In the genomic region with DNA sequence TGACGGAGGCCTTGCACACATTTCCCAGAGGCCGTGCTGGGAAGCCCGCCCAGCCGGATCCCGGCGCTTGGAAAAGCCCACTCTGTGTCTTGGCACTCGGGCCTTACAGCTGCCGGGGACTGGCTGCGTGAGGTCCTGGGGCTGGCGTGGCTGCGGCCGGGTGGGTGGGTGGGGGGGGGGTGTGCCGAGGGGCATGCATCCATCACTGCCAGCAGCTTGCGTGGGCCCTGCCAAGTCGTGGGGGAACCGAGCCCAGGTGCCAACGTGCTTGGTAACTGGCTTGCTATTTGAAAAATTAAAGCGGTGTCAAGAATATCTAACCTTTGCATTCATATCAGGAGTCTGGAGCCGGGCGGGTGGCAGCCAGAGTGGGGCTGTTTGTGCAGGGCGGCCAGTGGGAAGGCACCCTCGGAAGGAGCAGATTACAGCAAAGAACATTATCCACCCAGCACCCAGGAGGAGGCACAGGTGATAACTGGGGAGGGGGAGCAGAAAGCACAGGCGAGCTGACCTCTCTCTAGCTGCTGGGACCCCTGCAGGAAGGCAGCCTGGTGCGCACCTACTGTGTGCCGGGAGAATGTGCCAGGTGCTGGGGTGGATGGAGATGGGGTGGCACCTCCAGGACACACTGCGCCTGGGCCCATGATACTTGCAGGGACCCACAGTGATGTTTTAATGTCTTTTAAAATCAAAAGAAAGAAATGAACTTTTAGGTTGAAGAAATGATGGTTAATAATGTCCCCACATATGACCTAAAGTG, we compare ENCODE assay signal across 22 cellular contexts. TPM values are rescaled to one million over a fixed set of nuclear protein-coding genes. Genes with fewer than 3 reads are reported as not detected.
DNase-seq lines count a peak whose midpoint lies in the region; ATAC-seq, FAIRE-seq and TF ChIP-seq lines count a peak whose summit lies in the region.
"Had no signal": no experiment of that assay in that cellular context is flagged by ENCODE, and none has a peak within 500 bp of the region (broad histone marks: within the 10 kb centered on the region; RNA-seq: fewer than 3 reads in every experiment).

No MANE protein-coding gene starts in this region.

- H3K9me3 ChIP-seq in pancreas (no peaks in the 10 kb centered on the region), SJCRH30 (replicated peaks) (peaks cover 4% of the 10 kb centered on the region)
- H3K9me3 ChIP-seq: BE2C had no signal

- ATAC-seq in pancreas (peak in 2 of 4 donors; percentile 9 to 37), GM21737 (IDR thresholded peaks at IDR 0.05; ENCODE audit: unreplicated experiment) (no peak)
- ATAC-seq: CD8-positive, alpha-beta T cell had no signal

- H3K27ac ChIP-seq in pancreas = peak overlapping the region in 3 of 4 donors; percentile 11 to 35 (median 30)
- no peak overlapping the region for H3K27ac ChIP-seq in SJCRH30

- in situ Hi-C loops in G401 (cut with HindIII; ENCODE audit: low sequenced_read_pairs) = no loop called here

- H3K36me3 Mint-ChIP-seq in activated CD4-positive, alpha-beta T cell treated with anti-CD3 and anti-CD28 coated beads, Interleukin-2, amount 10 ng/mL, durations not matched to agents 7 days and 5 days (ENCODE audit: low read depth) = no peaks in the 10 kb centered on the region
- H3K36me3 Mint-ChIP-seq: CD8-positive, alpha-beta T cell had no signal

- H3K4me3 ChIP-seq in pancreas (no peak overlapping the region), SJCRH30 (no peak overlapping the region)
- H3K4me3 ChIP-seq: SK-N-MC had no signal

- no peaks in the 10 kb centered on the region for H3K27me3 Mint-ChIP-seq in activated CD4-positive, alpha-beta T cell treated with anti-CD3 and anti-CD28 coated beads, Interleukin-2, amount 10 ng/mL, durations not matched to agents 7 days and 5 days

- H3K27ac Mint-ChIP-seq in activated CD4-positive, alpha-beta T cell treated with anti-CD3 and anti-CD28 coated beads, Interleukin-2, amount 10 ng/mL, durations not matched to agents 7 days and 5 days = no peak overlapping the region
- H3K27ac Mint-ChIP-seq: CD8-positive, alpha-beta T cell had no signal

- no peak for TF ChIP-seq CTCF in pancreas (IDR thresholded peaks at IDR 0.05)

- peaks cover 29% of the 10 kb centered on the region for H3K4me1 Mint-ChIP-seq in activated CD4-positive, alpha-beta T cell treated with anti-CD3 and anti-CD28 coated beads, Interleukin-2, amount 10 ng/mL, durations not matched to agents 7 days and 5 days

- intact Hi-C loops in pancreas (cut with DNase I) = no loop called here

- POLR2A ChIA-PET in activated CD4-positive, alpha-beta T cell treated with anti-CD3 and anti-CD28 coated beads, Interleukin-2, amount 10 ng/mL, durations not matched to agents 7 days and 5 days (lab: Charles Lee) = no interaction called here

- CTCF ChIA-PET in activated CD4-positive, alpha-beta T cell treated with anti-CD3 and anti-CD28 coated beads, Interleukin-2, amount 10 ng/mL, durations not matched to agents 7 days and 5 days (lab: Charles Lee) = no interaction called here

- 60 to 63% methylated on average over 26 of the region's 26 CpGs for WGBS in pancreas, 2 donors

- H3K4me3 Mint-ChIP-seq in activated CD4-positive, alpha-beta T cell treated with anti-CD3 and anti-CD28 coated beads, Interleukin-2, amount 10 ng/mL, durations not matched to agents 7 days and 5 days = no peak overlapping the region
- H3K4me3 Mint-ChIP-seq: CD8-positive, alpha-beta T cell had no signal

- H3K4me1 ChIP-seq in pancreas (peaks cover 0 to 12% (median 0%) of the 10 kb centered on the region in 3 donors), SJCRH30 (peaks cover 25% of the 10 kb centered on the region)

- H3K27me3 ChIP-seq in pancreas = no peaks in the 10 kb centered on the region
- no peaks in the 10 kb centered on the region for H3K27me3 ChIP-seq in SJCRH30
- H3K27me3 ChIP-seq: BE2C had no signal

- FAIRE-seq in pancreas (lab: Jason Lieb, UNC) = no peak

- DNase-seq in G401 (ENCODE audit: low spot score) = peak; percentile 29
- DNase-seq in NCI-H226 = peak; percentile 81
- DNase-seq in ecto neural progenitor cell (ENCODE audit: low spot score) = peak; percentile 39
- DNase-seq in pancreas = peak in 4 of 6 donors; percentile 43 to 76 (median 59)
- no peak for DNase-seq in activated CD4-positive, alpha-beta T cell treated with anti-CD3 and anti-CD28 coated beads, Interleukin-2, amount 10 ng/mL, durations not matched to agents 7 days and 5 days
- DNase-seq in SJCRH30 = no peak
- no peak for DNase-seq in NCI-H2196 treated with DMSO at 0.1 percent for 48 hours (lab: John Stamatoyannopoulos, UW; ENCODE audit: unreplicated experiment)
- DNase-seq: BE2C; CD8-positive, alpha-beta T cell; DND-41; GF-D8; GOT3; IMR-90; MV-4-11; NCI-H1436; NCI-H2081 treated with DMSO at 0.1 percent for 48 hours; NCI-H69; NK-92 treated with Interleukin-12 subunit alpha and Interleukin-12 subunit beta, amount 100 ng/mL, for 24 hours; OCI-M1 had no signal

- no peaks in the 10 kb centered on the region for H3K36me3 ChIP-seq in pancreas
- H3K36me3 ChIP-seq in SJCRH30 = no peaks in the 10 kb centered on the region
- H3K36me3 ChIP-seq: BE2C had no signal

- H3K9me3 Mint-ChIP-seq in activated CD4-positive, alpha-beta T cell treated with anti-CD3 and anti-CD28 coated beads, Interleukin-2, amount 10 ng/mL, durations not matched to agents 7 days and 5 days = peaks cover 7% of the 10 kb centered on the region

RNA-seq across cellular contexts. Expression of gene SMIM38, which starts 28.5 kb away (rescaled TPM):
- not detected in 2 replicates for total RNA-seq in G401 (2014; rRNA removed; shearing (Covaris generic))
- total RNA-seq in pancreas = 1 to 10 TPM in 3 of 6 donors, under 1 TPM in 3; 0.47 to 6.2 (median 1.2) TPM
- 1 to 10 TPM in 1 of 2 donors, under 1 TPM in 1; 0.33 to 1.5 TPM for polyA plus RNA-seq in pancreas
- total RNA-seq in activated CD4-positive, alpha-beta T cell treated with anti-CD3 and anti-CD28 coated beads, Interleukin-2, amount 10 ng/mL, durations not matched to agents 7 days and 5 days = under 1 TPM in 1 of 2 experiments, not detected in 1; 0.12 TPM
- total RNA-seq in SJCRH30 (2014; rRNA removed; shearing (Covaris generic)) = 0.30 and 0.40 TPM in 2 replicates
- total RNA-seq: CD8-positive, alpha-beta T cell; LHCN-M2 had no signal

Comparison
In these comparisons a context has a peak if more than half of its experiments do, and no peak if none do; other contexts are left out.
1. DNase-seq: peak in G401 (single experiment), NCI-H226 (single experiment), ecto neural progenitor cell (single experiment) and pancreas (4 of 6); none in activated CD4-positive, alpha-beta T cell treated with anti-CD3 and anti-CD28 coated beads, Interleukin-2, amount 10 ng/mL, durations not matched to agents 7 days and 5 days (single experiment), SJCRH30 (0 of 2) and NCI-H2196 treated with DMSO at 0.1 percent for 48 hours (single experiment).